27 cellular contexts compared by ENCODE assay signal in genomic region chr5:38124321-38124720, GRCh38.
"Had no signal": no experiment of that assay in that cellular context is flagged by ENCODE, and none has a peak within 500 bp of the region (broad histone marks: within the 10 kb centered on the region; RNA-seq: fewer than 3 reads in every experiment).

No MANE protein-coding gene starts in this region.

- H3K4me3 ChIP-seq: neural progenitor cell, ovary, psoas muscle, right lobe of liver, sigmoid colon, stomach, thoracic aorta, thyroid gland, tibial nerve, upper lobe of left lung, vagina had no signal

- H3K79me2 ChIP-seq: parathyroid adenoma had no signal

- H3K36me3 ChIP-seq: neural progenitor cell, ovary, right lobe of liver, sigmoid colon, stomach, thoracic aorta, thyroid gland, tibial nerve, upper lobe of left lung, vagina had no signal

- H3K9ac ChIP-seq: neural progenitor cell, parathyroid adenoma had no signal

- H3K4me2 ChIP-seq: neural progenitor cell had no signal

- H3K4me3 Mint-ChIP-seq: nephron; neural progenitor cell; stimulated activated effector memory CD8-positive, alpha-beta T cell treated with anti-CD3 and anti-CD28 coated beads, Interleukin-12 subunit alpha, Interleukin-12 subunit beta, amount 100 ng/mL, for 72 hours; stimulated activated naive B cell treated with anti-CD40 and anti-IgM and Interleukin-4, amounts not matched to agents 10 μg/mL and 1 μg/mL and 100 μg/mL, for 72 hours; stimulated activated naive CD8-positive, alpha-beta T cell treated with anti-CD3 and anti-CD28 coated beads, Interleukin-15, Interleukin-2, amounts not matched to agents 100 ng/mL and 50 ng/mL, for 24 hours had no signal

- H3K27me3 Mint-ChIP-seq: progenitor cell of endocrine pancreas had no signal

- DNase-seq: occipital lobe; ovary; posterior cingulate gyrus; psoas muscle; right cardiac atrium; right lobe of liver; sigmoid colon; small intestine; stimulated activated CD4-positive, alpha-beta T cell treated with anti-CD3 and anti-CD28 coated beads, Interleukin-15, amount 100 ng/mL, for 24 hours; stimulated activated CD4-positive, alpha-beta T cell treated with anti-CD3 and anti-CD28 coated beads, Interleukin-2, amount 100 ng/mL, for 24 hours; stimulated activated CD4-positive, alpha-beta T cell treated with anti-CD3 and anti-CD28 coated beads, Interleukin-2, amount 100 ng/mL, for 48 hours; stimulated activated CD4-positive, alpha-beta T cell treated with anti-CD3 and anti-CD28 coated beads, Interleukin-4, amount 100 ng/mL, for 24 hours; stimulated activated naive B cell treated with anti-CD40 and anti-IgM and Interleukin-4, amounts not matched to agents 10 μg/mL and 1 μg/mL and 100 μg/mL, for 72 hours; stimulated activated naive CD4-positive, alpha-beta T cell treated with Interleukin-2 at 50 U/mL for 16 hours; stomach; thyroid gland; trophoblast cell; upper lobe of left lung had no signal

- H3K27ac ChIP-seq: neural progenitor cell, ovary, parathyroid adenoma, psoas muscle, right lobe of liver, sigmoid colon, stomach, thoracic aorta, thyroid gland, tibial nerve, upper lobe of left lung, vagina had no signal

- H3K27ac Mint-ChIP-seq: nephron; neural progenitor cell; progenitor cell of endocrine pancreas; stimulated activated effector memory CD8-positive, alpha-beta T cell treated with anti-CD3 and anti-CD28 coated beads, Interleukin-12 subunit alpha, Interleukin-12 subunit beta, amount 100 ng/mL, for 72 hours; stimulated activated naive B cell treated with anti-CD40 and anti-IgM and Interleukin-4, amounts not matched to agents 10 μg/mL and 1 μg/mL and 100 μg/mL, for 72 hours; stimulated activated naive CD8-positive, alpha-beta T cell treated with anti-CD3 and anti-CD28 coated beads, Interleukin-15, Interleukin-2, amounts not matched to agents 100 ng/mL and 50 ng/mL, for 24 hours had no signal

- H3K36me3 Mint-ChIP-seq: neural progenitor cell; stimulated activated effector memory CD8-positive, alpha-beta T cell treated with anti-CD3 and anti-CD28 coated beads, Interleukin-12 subunit alpha, Interleukin-12 subunit beta, amount 100 ng/mL, for 72 hours; stimulated activated naive B cell treated with anti-CD40 and anti-IgM and Interleukin-4, amounts not matched to agents 10 μg/mL and 1 μg/mL and 100 μg/mL, for 72 hours had no signal

- H3K9me3 Mint-ChIP-seq: neural progenitor cell had no signal

- H3K4me1 ChIP-seq: neural progenitor cell, parathyroid adenoma, psoas muscle, right lobe of liver, stomach, thyroid gland, tibial nerve, upper lobe of left lung, vagina had no signal

- H3K4me1 Mint-ChIP-seq: nephron, neural progenitor cell had no signal

- ATAC-seq: psoas muscle; right cardiac atrium; right lobe of liver; stimulated activated effector memory CD8-positive, alpha-beta T cell treated with anti-CD3 and anti-CD28 coated beads, Interleukin-12 subunit alpha, Interleukin-12 subunit beta, amount 100 ng/mL, for 72 hours; stimulated activated naive B cell treated with anti-CD40 and anti-IgM and Interleukin-4, amounts not matched to agents 10 μg/mL and 1 μg/mL and 100 μg/mL, for 72 hours had no signal

- H3K27me3 ChIP-seq: neural progenitor cell, ovary, right lobe of liver, sigmoid colon, stomach, thyroid gland, tibial nerve, upper lobe of left lung, vagina had no signal
